In the genomic region with DNA sequence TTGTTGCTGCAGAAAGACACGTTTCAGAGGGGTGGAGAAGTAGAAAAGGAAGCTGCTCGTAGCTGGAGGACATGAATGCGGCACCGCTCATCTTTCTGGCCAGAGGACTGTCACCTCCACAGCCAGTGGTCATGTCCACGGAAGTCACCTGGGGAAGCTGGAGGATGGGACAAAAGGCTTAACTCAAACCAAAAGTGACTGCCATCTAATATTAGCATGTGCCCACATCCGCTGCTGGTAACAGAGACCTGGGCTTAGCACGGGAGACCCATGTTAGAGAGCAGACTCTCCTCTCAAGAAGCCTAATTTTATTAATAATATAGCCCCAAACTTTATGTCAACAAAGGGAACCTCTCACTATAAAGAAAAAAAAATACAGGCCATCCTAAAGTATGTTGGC, we compare ENCODE assay signal across 17 cellular contexts. TPM values are rescaled to one million over a fixed set of nuclear protein-coding genes. Genes with fewer than 3 reads are reported as not detected.
DNase-seq lines count a peak whose midpoint lies in the region; ATAC-seq and TF ChIP-seq lines count a peak whose summit lies in the region.
"Had no signal": no experiment of that assay in that cellular context is flagged by ENCODE, and none has a peak within 500 bp of the region (broad histone marks: within the 10 kb centered on the region; RNA-seq: fewer than 3 reads in every experiment).

No MANE protein-coding gene starts in this region.

- DNase-seq in GM12864 (ENCODE audit: low read depth) (peak; percentile 16), globus pallidus (ENCODE audit: low spot score) (no peak), islet precursor cell (no peak)
- DNase-seq in stimulated activated naive CD4-positive, alpha-beta T cell treated with Interleukin-2 at 50 U/mL for 16 hours (lab: John Stamatoyannopoulos, UW): no peak
- DNase-seq: ACHN; Calu3; CD4-positive, CD25-positive, alpha-beta regulatory T cell; DMS79; GM23248; KG1 had no signal

- H3K9me3 Mint-ChIP-seq in brain: peaks cover 0 to 4% (median 0%) of the 10 kb centered on the region in 5 experiments
- H3K9me3 Mint-ChIP-seq: CD4-positive, CD25-positive, alpha-beta regulatory T cell; IgD-negative memory B cell had no signal

- ATAC-seq in GM19452 (IDR thresholded peaks at IDR 0.05; ENCODE audit: unreplicated experiment): peak; percentile 57
- peak; percentile 56 for ATAC-seq in HG03432 (IDR thresholded peaks at IDR 0.05; ENCODE audit: unreplicated experiment)
- no peak for ATAC-seq in HG03571 (IDR thresholded peaks at IDR 0.05; ENCODE audit: unreplicated experiment)
- ATAC-seq: HCT116 had no signal

- H3K27ac Mint-ChIP-seq in brain: peak overlapping the region in 2 of 5 experiments; percentile 30 to 95
- H3K27ac Mint-ChIP-seq: CD4-positive, CD25-positive, alpha-beta regulatory T cell; IgD-negative memory B cell had no signal

- H3K27me3 Mint-ChIP-seq in brain: peaks cover 12% of the 10 kb centered on the region

- peaks cover 42% of the 10 kb centered on the region for H3K4me1 Mint-ChIP-seq in brain

- no peak for TF ChIP-seq CTCF in GM12864 (IDR thresholded peaks at IDR 0.05; ENCODE audit: low read depth, low read length, missing control alignments)
- TF ChIP-seq CTCF in brain (conservative IDR thresholded peaks at IDR 0.05): no peak

- H3K4me3 ChIP-seq in GM12864 (ENCODE audit: low read depth, low read length): no peak overlapping the region
- H3K4me3 ChIP-seq: BLaER1 treated with 17β-estradiol and CSF1 and Interleukin-3, amounts not matched to agents 10 nM and 100 nM; GM23248 had no signal

- H3K4me3 Mint-ChIP-seq in brain: peak overlapping the region in 4 of 5 experiments; percentile 76 to 99 (median 78)
- H3K4me3 Mint-ChIP-seq: IgD-negative memory B cell had no signal

- H3K36me3 Mint-ChIP-seq in brain: peaks cover 44% of the 10 kb centered on the region
- H3K36me3 Mint-ChIP-seq: CD4-positive, CD25-positive, alpha-beta regulatory T cell had no signal

RNA-seq across cellular contexts. Expression of gene MEX3B, which starts 5.9 kb away (rescaled TPM):
- polyA plus RNA-seq in brain (ENCODE audit: insufficient read depth, low read depth, low replicate concordance): 15.7 TPM
- polyA plus RNA-seq: CD4-positive, CD25-positive, alpha-beta regulatory T cell; IgD-negative memory B cell had no signal
